In the genomic region with DNA sequence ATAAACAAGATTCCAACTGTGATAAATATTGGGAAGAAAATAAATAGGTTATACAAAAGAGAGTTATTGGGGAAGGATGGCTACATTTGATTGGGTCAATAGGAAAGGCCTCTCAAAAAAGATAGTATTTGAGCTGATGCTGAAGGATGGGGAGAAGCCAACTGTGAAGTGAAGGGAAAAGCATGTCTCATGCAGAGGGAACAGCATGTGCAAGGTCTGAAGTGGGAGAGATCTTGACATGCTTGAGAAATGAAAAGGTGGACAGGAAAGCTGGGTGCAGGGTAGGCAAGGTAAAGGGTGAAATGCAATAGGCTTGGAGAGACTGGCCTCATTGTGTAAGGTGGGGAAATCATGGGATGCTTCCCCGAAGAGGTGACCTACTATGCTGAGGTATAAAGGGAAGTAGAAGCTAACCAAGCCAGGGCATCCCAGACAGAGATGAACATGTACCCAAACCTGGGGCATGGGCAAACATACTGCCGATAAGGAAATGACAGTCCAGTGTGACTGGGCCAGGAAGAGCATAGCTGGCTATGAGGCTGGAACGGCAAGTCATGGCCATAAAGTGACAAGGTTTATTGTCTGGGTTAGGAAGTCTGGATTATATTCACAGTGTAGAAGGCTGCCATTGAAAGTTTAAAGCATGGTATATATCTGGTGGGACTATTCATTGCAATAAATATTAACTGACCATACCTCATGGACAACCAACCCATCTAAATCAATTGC, we compare ENCODE assay signal across 21 cellular contexts.
"Had no signal": no experiment of that assay in that cellular context is flagged by ENCODE, and none has a peak within 500 bp of the region (broad histone marks: within the 10 kb centered on the region; RNA-seq: fewer than 3 reads in every experiment).

No MANE protein-coding gene starts in this region.

- H3K4me1 Mint-ChIP-seq: activated naive CD8-positive, alpha-beta T cell treated with anti-CD3 and anti-CD28 coated beads for 36 hours; stimulated activated memory B cell treated with anti-CD40 and anti-IgM and Interleukin-4, amounts not matched to agents 10 μg/mL and 1 μg/mL and 100 μg/mL, for 72 hours; T-cell had no signal

- H3K27me3 ChIP-seq: left lung had no signal

- H3K27ac ChIP-seq: left lung, parathyroid adenoma, thoracic aorta had no signal

- ATAC-seq: activated T-cell treated with anti-CD3 and anti-CD28 coated beads, Interleukin-2, amount 50 U/mL, for 4 hours; left lung; natural killer cell treated with Interleukin-12 subunit alpha and Interleukin-12 subunit beta and Interleukin-15 and Interleukin-18, amount 100 ng/mL, for 72 hours; sciatic nerve; stimulated activated memory B cell treated with anti-CD40 and anti-IgM and Interleukin-4, amounts not matched to agents 10 μg/mL and 1 μg/mL and 100 μg/mL, for 72 hours; T-cell had no signal

- H3K4me3 ChIP-seq: left lung, thoracic aorta had no signal

- H3K79me2 ChIP-seq: parathyroid adenoma had no signal

- FAIRE-seq: bronchial epithelial cell, endometrium, kidney, small intestine, TTC549 had no signal

- H3K36me3 ChIP-seq: left lung, thoracic aorta had no signal

- H3K27ac Mint-ChIP-seq: activated naive CD8-positive, alpha-beta T cell treated with anti-CD3 and anti-CD28 coated beads for 36 hours; activated T-helper 2 cell treated with anti-CD3 and anti-CD28 coated beads, Interferon-gamma antibody, Interleukin-2, Interleukin-4, amounts not matched to agents 10 μg/mL and 5 μg/mL and 100 μg/mL, durations not matched to agents 14 hours and 24 hours and 36 hours; natural killer cell treated with Interleukin-12 subunit alpha and Interleukin-12 subunit beta and Interleukin-15 and Interleukin-18, amount 100 ng/mL, for 72 hours; stimulated activated memory B cell treated with anti-CD40 and anti-IgM and Interleukin-4, amounts not matched to agents 10 μg/mL and 1 μg/mL and 100 μg/mL, for 72 hours; T-cell had no signal

- H3K4me3 Mint-ChIP-seq: activated naive CD8-positive, alpha-beta T cell treated with anti-CD3 and anti-CD28 coated beads for 36 hours; activated T-cell treated with anti-CD3 and anti-CD28 coated beads, Interleukin-2, amount 50 U/mL, for 4 hours; natural killer cell treated with Interleukin-12 subunit alpha and Interleukin-12 subunit beta and Interleukin-15 and Interleukin-18, amount 100 ng/mL, for 72 hours; stimulated activated memory B cell treated with anti-CD40 and anti-IgM and Interleukin-4, amounts not matched to agents 10 μg/mL and 1 μg/mL and 100 μg/mL, for 72 hours; T-cell had no signal

- H3K27me3 Mint-ChIP-seq: activated naive CD8-positive, alpha-beta T cell treated with anti-CD3 and anti-CD28 coated beads for 36 hours; natural killer cell treated with Interleukin-12 subunit alpha and Interleukin-12 subunit beta and Interleukin-15 and Interleukin-18, amount 100 ng/mL, for 72 hours; stimulated activated memory B cell treated with anti-CD40 and anti-IgM and Interleukin-4, amounts not matched to agents 10 μg/mL and 1 μg/mL and 100 μg/mL, for 72 hours; T-cell had no signal

- H3K9ac ChIP-seq: parathyroid adenoma had no signal

- H3K9me3 Mint-ChIP-seq: activated naive CD8-positive, alpha-beta T cell treated with anti-CD3 and anti-CD28 coated beads for 36 hours; activated T-cell treated with anti-CD3 and anti-CD28 coated beads, Interleukin-2, amount 50 U/mL, for 4 hours; natural killer cell treated with Interleukin-12 subunit alpha and Interleukin-12 subunit beta and Interleukin-15 and Interleukin-18, amount 100 ng/mL, for 72 hours; stimulated activated memory B cell treated with anti-CD40 and anti-IgM and Interleukin-4, amounts not matched to agents 10 μg/mL and 1 μg/mL and 100 μg/mL, for 72 hours; T-cell had no signal

- H3K9me3 ChIP-seq: left lung, thoracic aorta had no signal

- H2AFZ ChIP-seq: parathyroid adenoma had no signal

- DNase-seq: activated CD8-positive, alpha-beta memory T cell treated with anti-CD3 and anti-CD28 coated beads for 24 hours; activated CD8-positive, alpha-beta memory T cell treated with anti-CD3 and anti-CD28 coated beads, Interleukin-2, amount 50 U/mL, for 4 hours; activated naive CD4-positive, alpha-beta T cell treated with Interleukin-2 at 50 U/mL for 16 hours; activated naive CD8-positive, alpha-beta T cell treated with anti-CD3 and anti-CD28 coated beads for 36 hours; activated T-cell treated with anti-CD3 and anti-CD28 coated beads, Interleukin-2, amount 50 U/mL, for 4 hours; cerebellar nuclear complex; effector CD4-positive, alpha-beta T cell; kidney; left lung; small intestine; stimulated activated CD4-positive, alpha-beta T cell treated with anti-CD3 and anti-CD28 coated beads, Interleukin-15, amount 100 ng/mL, for 24 hours; T-cell had no signal

- H3K4me1 ChIP-seq: left lung, parathyroid adenoma had no signal

- H3K36me3 Mint-ChIP-seq: activated naive CD8-positive, alpha-beta T cell treated with anti-CD3 and anti-CD28 coated beads for 36 hours; natural killer cell treated with Interleukin-12 subunit alpha and Interleukin-12 subunit beta and Interleukin-15 and Interleukin-18, amount 100 ng/mL, for 72 hours; stimulated activated memory B cell treated with anti-CD40 and anti-IgM and Interleukin-4, amounts not matched to agents 10 μg/mL and 1 μg/mL and 100 μg/mL, for 72 hours; T-cell had no signal
